In the genomic region with DNA sequence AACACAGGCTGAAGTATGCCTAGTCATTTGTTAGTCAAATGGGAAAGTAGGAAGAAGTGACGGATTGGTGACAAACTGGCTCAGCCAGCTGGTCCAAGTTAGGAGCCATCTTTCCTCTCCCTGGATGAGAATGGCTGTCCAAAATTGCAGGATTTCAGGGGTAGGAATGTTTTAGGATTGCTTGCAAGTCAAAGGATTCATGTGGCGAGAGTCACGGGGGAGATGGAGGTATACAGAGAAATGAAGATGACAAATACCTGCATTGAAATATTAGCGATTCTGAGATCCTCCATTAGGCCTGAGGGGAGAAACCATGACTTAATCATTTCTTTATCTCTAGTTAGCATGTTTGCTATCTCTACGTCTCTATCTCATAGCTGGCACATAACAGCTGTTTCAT, we compare ENCODE assay signal across 19 cellular contexts.
"Had no signal": no experiment of that assay in that cellular context is flagged by ENCODE, and none has a peak within 500 bp of the region (broad histone marks: within the 10 kb centered on the region; RNA-seq: fewer than 3 reads in every experiment).

No MANE protein-coding gene starts in this region.

- DNase-seq: Karpas-422, KG1, MG63, NCI-H1092, NCI-H1105 treated with DMSO at 0.1 percent for 48 hours, NCI-H1417 treated with DMSO at 0.1 percent for 48 hours, NCI-H146, NCI-H1694 treated with DMSO at 0.1 percent for 48 hours, NCI-H1930, NCI-H2081, NCI-H2171 treated with DMSO at 0.1 percent for 48 hours, NCI-H345, NCI-H446 treated with DMSO at 0.1 percent for 48 hours, NCI-H510A treated with DMSO at 0.1 percent for 48 hours, NCI-H69, NCI-H774, SHP77, SK-N-SH, SW 1271 had no signal
